Comparison of ENCODE assay signal across 21 cellular contexts in genomic region chrX:14504960-14505538, GRCh38. TPM values are rescaled to one million over a fixed set of nuclear protein-coding genes. Genes with fewer than 3 reads are reported as not detected.
"Had no signal": no experiment of that assay in that cellular context is flagged by ENCODE, and none has a peak within 500 bp of the region (broad histone marks: within the 10 kb centered on the region; RNA-seq: fewer than 3 reads in every experiment).

No MANE protein-coding gene starts in this region.

- H3K27me3 ChIP-seq: SJSA1 had no signal

- H3K9me3 ChIP-seq: SJSA1 had no signal

- FAIRE-seq: endothelial cell of umbilical vein had no signal

- H3K9me3 Mint-ChIP-seq: memory B cell; T-helper 1 cell treated with Interleukin-12 subunit alpha and Interleukin-12 subunit beta and Interleukin-4 antibody, amounts not matched to agents 30 μg/mL and 1 μg/mL, for 36 hours had no signal

- H3K9ac ChIP-seq: parathyroid adenoma had no signal

- H2AFZ ChIP-seq: parathyroid adenoma had no signal

- DNase-seq: activated CD8-positive, alpha-beta memory T cell treated with anti-CD3 and anti-CD28 coated beads for 24 hours; activated CD8-positive, alpha-beta memory T cell treated with anti-CD3 and anti-CD28 coated beads, Interleukin-2, amount 50 U/mL, for 48 hours; activated gamma-delta T cell treated with Interleukin-2 at 50 U/mL for 16 hours; aorta; effector CD4-positive, alpha-beta T cell; foreskin melanocyte; left ventricle myocardium superior; naive thymus-derived CD8-positive, alpha-beta T cell; stimulated activated CD4-positive, alpha-beta T cell treated with anti-CD3 and anti-CD28 coated beads, Interleukin-12 subunit alpha, Interleukin-12 subunit beta, amount 100 ng/mL, for 4 hours; stimulated activated CD4-positive, alpha-beta T cell treated with anti-CD3 and anti-CD28 coated beads, Interleukin-1b, Interleukin-23, amount 100 ng/mL, for 48 hours; stimulated activated naive CD4-positive, alpha-beta T cell treated with Interleukin-2 at 50 U/mL for 16 hours; substantia nigra; trophoblast cell had no signal

- H3K27ac Mint-ChIP-seq: memory B cell; naive thymus-derived CD8-positive, alpha-beta T cell; T-helper 1 cell treated with Interleukin-12 subunit alpha and Interleukin-12 subunit beta and Interleukin-4 antibody, amounts not matched to agents 30 μg/mL and 1 μg/mL, for 36 hours had no signal

- H3K4me3 Mint-ChIP-seq: memory B cell; naive thymus-derived CD8-positive, alpha-beta T cell; T-helper 1 cell treated with Interleukin-12 subunit alpha and Interleukin-12 subunit beta and Interleukin-4 antibody, amounts not matched to agents 30 μg/mL and 1 μg/mL, for 36 hours had no signal

- H3K4me3 ChIP-seq: SJSA1 had no signal

- H3K36me3 Mint-ChIP-seq: memory B cell; naive thymus-derived CD8-positive, alpha-beta T cell had no signal

- H3K4me1 Mint-ChIP-seq: memory B cell; naive thymus-derived CD8-positive, alpha-beta T cell had no signal

- H3K27ac ChIP-seq: parathyroid adenoma, SJSA1 had no signal

- H3K36me3 ChIP-seq: SJSA1 had no signal

- H3K4me1 ChIP-seq: parathyroid adenoma, SJSA1 had no signal

- ATAC-seq: activated CD4-positive, CD25-positive, alpha-beta regulatory T cell treated with anti-CD3 and anti-CD28 coated beads, Interleukin-2, amount 50 U/mL, for 24 hours; left ventricle myocardium superior; naive thymus-derived CD8-positive, alpha-beta T cell had no signal

- H3K79me2 ChIP-seq: parathyroid adenoma had no signal

RNA-seq across cellular contexts. Expression of gene GLRA2, which starts 24.3 kb away (rescaled TPM):
- total RNA-seq: aorta; endothelial cell of umbilical vein; fibroblast of lung; kidney epithelial cell; left ventricle myocardium superior; naive thymus-derived CD8-positive, alpha-beta T cell; SJSA1 had no signal
- polyA plus RNA-seq: aorta; endothelial cell of umbilical vein; fibroblast of lung; naive thymus-derived CD8-positive, alpha-beta T cell had no signal
